In the genomic region with DNA sequence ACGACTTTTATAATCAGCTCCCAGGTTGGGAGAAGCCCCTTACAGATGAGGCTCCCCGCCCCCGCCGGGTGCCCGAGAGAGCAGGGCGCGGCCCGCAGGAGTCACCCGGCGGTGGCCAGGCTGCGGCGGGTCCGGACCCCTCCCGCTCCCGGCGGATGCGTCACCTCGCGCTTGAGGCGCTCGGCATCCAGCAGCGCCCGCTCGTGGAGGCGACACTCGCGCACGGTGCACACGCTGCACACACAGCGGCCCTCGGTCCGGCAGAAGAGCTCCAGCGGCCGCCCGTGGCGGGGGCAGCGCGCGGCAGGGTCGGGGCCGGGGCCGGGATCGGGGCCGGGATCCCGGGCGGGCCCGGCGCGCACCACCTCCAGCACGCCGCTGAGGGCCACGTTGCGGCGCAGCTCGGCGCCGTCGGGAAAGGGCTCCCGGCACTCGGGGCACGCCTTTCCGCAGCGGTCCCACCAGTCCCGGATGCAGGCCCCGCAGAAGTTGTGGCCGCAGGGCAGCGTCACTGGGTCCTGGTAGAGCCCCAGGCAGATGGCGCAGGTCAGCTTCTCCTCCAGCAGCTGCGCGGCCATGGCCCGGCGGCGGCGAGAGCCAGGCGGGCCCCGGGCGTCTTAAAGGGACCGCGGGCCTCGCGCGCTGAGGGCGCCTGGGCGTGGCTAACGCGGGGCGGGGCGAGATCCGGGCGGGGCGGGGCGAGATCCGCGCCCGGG, we compare ENCODE assay signal across 8 cellular contexts. TPM values are rescaled to one million over a fixed set of nuclear protein-coding genes. Genes with fewer than 3 reads are reported as not detected.
A peak's percentile ranks its signal among the peaks of the same experiment; 100 is the strongest.
DNase-seq lines count a peak whose midpoint lies in the region; ATAC-seq and TF ChIP-seq lines count a peak whose summit lies in the region.

Gene TRIM65 (minus strand): TSS at position 592 of the 716 bp plus-strand sequence. CDS start 14 bp downstream, at position 578.

- H2AFZ ChIP-seq in KMS-11 (ENCODE audit: low read depth) = peak within 1 kb of the TSS; percentile 67
- peak within 1 kb of the TSS; percentile 91 for H2AFZ ChIP-seq in parathyroid adenoma

- peak within 1 kb of the TSS; percentile 82 for H3K27ac ChIP-seq in KMS-11
- peak within 1 kb of the TSS; percentile 80 for H3K27ac ChIP-seq in parathyroid adenoma
- H3K27ac ChIP-seq in tibial nerve = peak within 1 kb of the TSS; percentile 53 to 92 (median 90)

- H3K36me3 Mint-ChIP-seq in activated naive CD8-positive, alpha-beta T cell = no peaks in the 10 kb centered on the region

- H3K27ac Mint-ChIP-seq in activated naive CD8-positive, alpha-beta T cell = peak within 1 kb of the TSS; percentile 95

- H3K9me3 ChIP-seq in parathyroid adenoma (ENCODE audit: control insufficient read depth, low read length) (no peaks in the 10 kb centered on the region), tibial nerve (no peaks in the 10 kb centered on the region)

- H3K79me2 ChIP-seq in KMS-11 (ENCODE audit: insufficient read depth, low read depth) (peaks cover 28% of the 10 kb centered on the region), parathyroid adenoma (peaks cover 15% of the 10 kb centered on the region)

- peaks cover 23% of the 10 kb centered on the region for H3K4me1 Mint-ChIP-seq in activated naive CD8-positive, alpha-beta T cell (ENCODE audit: low read depth)

- peak in 1 of 2 donors; percentile 81 for TF ChIP-seq EP300 in tibial nerve (IDR thresholded peaks at IDR 0.05)

- intact Hi-C loops in Right ventricle myocardium inferior (cut with DNase I) = loop anchor here (2.0 to 5.0 kb wide), 3 partner anchors 20 to 119 kb away; partner anchors contain the start of gene WBP2

- H3K36me3 ChIP-seq in KMS-11 (ENCODE audit: insufficient read depth) (peaks cover 2% of the 10 kb centered on the region; the same call in 1 of the 2 replicates), parathyroid adenoma (ENCODE audit: control insufficient read depth, insufficient read depth, low read length) (no peaks in the 10 kb centered on the region), tibial nerve (peaks cover 3 to 53% (median 11%) of the 10 kb centered on the region in 3 donors)

- 0% methylated on average over 27 to 79 of the region's 95 CpGs for WGBS in tibial nerve, 2 donors

- DNase-seq in DMS53 treated with DMSO at 0.1 percent for 48 hours (lab: John Stamatoyannopoulos, UW; ENCODE audit: unreplicated experiment) = peak; percentile 68
- peak; percentile 59 for DNase-seq in SKM-1 treated with dmso at 0.1 percent for 144 hours (lab: John Stamatoyannopoulos, UW; ENCODE audit: unreplicated experiment)
- DNase-seq in Right ventricle myocardium inferior (ENCODE audit: missing footprints) = peak; percentile 93
- peak; percentile 67 to 76 for DNase-seq in tibial nerve (ENCODE audit: low spot score in 2 of 2)

- peak in 1 of 2 donors; percentile 77 for TF ChIP-seq POLR2A in tibial nerve (IDR thresholded peaks at IDR 0.05)

- H3K4me1 ChIP-seq in KMS-11 (ENCODE audit: low read depth, poor library complexity, severe bottlenecking) = peaks cover 26% of the 10 kb centered on the region
- H3K4me1 ChIP-seq in parathyroid adenoma = peaks cover 9% of the 10 kb centered on the region
- peaks cover 0 to 52% (median 24%) of the 10 kb centered on the region in 4 donors for H3K4me1 ChIP-seq in tibial nerve

- H3K27me3 Mint-ChIP-seq in activated naive CD8-positive, alpha-beta T cell = no peaks in the 10 kb centered on the region

- no peaks in the 10 kb centered on the region for H4K20me1 ChIP-seq in KMS-11 (ENCODE audit: insufficient read depth)

- peak within 1 kb of the TSS; percentile 93 for H3K9ac ChIP-seq in KMS-11
- peak within 1 kb of the TSS; percentile 46 for H3K9ac ChIP-seq in parathyroid adenoma

- ATAC-seq in GM21528 (IDR thresholded peaks at IDR 0.05; ENCODE audit: low FRiP score, unreplicated experiment) = peak; percentile 57
- ATAC-seq in Right ventricle myocardium inferior = peak; percentile 88

- TF ChIP-seq CTCF in KMS-11 (conservative IDR thresholded peaks at IDR 0.05; ENCODE audit: low read depth, low read length) = no peak
- TF ChIP-seq CTCF in parathyroid adenoma (IDR thresholded peaks at IDR 0.05) = peak; percentile 38
- peak; percentile 41 to 82 (median 58) for TF ChIP-seq CTCF in tibial nerve (IDR thresholded peaks at IDR 0.05)

- H3K27me3 ChIP-seq in KMS-11 (ENCODE audit: insufficient read depth, low read depth) = no peaks in the 10 kb centered on the region
- H3K27me3 ChIP-seq in parathyroid adenoma (ENCODE audit: control insufficient read depth, insufficient read depth, low read length) = no peaks in the 10 kb centered on the region
- no peaks in the 10 kb centered on the region for H3K27me3 ChIP-seq in tibial nerve

- H3K9me3 Mint-ChIP-seq in activated naive CD8-positive, alpha-beta T cell (ENCODE audit: low read depth) = no peaks in the 10 kb centered on the region

- H3K4me3 Mint-ChIP-seq in activated naive CD8-positive, alpha-beta T cell = peak within 1 kb of the TSS; percentile 82

- peak within 1 kb of the TSS; percentile 86 for H3K4me2 ChIP-seq in KMS-11
- H3K4me2 ChIP-seq in parathyroid adenoma (ENCODE audit: low read length) = peak within 1 kb of the TSS; percentile 87

- H3K4me3 ChIP-seq in KMS-11 (IDR thresholded peaks at IDR 0.05; ENCODE audit: insufficient read depth, low read depth, low read length) (peak within 1 kb of the TSS; percentile 72), parathyroid adenoma (ENCODE audit: low read depth, low read length) (peak within 1 kb of the TSS; percentile 61), tibial nerve (peak within 1 kb of the TSS; percentile 45 to 90 (median 66))

RNA-seq across cellular contexts. Expression of gene TRIM65, which starts in this region (rescaled TPM):
- total RNA-seq in Right ventricle myocardium inferior (11.3 TPM), tibial nerve (10 to 100 TPM; 40.2 to 68.1 (median 41.5) TPM)

Comparison
In these comparisons a context has a peak if more than half of its experiments do, and no peak if none do; other contexts are left out.
1. Peak in every context shown above with its lines: DNase-seq, ATAC-seq, H3K4me3 ChIP-seq and H3K27ac ChIP-seq.